In the genomic region with DNA sequence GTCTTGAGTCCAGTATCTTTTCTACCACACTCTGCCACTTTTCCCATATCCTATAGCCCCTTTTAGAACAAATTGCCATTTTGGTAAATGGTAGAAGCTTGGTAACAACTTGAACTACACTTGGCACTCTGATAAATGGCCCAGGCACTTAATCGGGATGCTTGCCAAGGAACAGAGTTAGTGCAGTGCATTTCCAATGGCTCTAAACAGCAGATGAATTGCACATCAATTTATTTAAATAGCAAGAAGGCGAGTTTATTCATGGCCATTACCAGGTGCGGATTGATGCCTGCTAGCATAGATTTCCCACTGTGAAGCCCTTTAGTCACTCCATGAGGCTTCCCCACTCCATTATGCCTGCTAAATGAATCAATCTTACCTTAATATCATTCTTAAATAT, we compare ENCODE assay signal across 17 cellular contexts.
A peak's percentile ranks its signal among the peaks of the same experiment; 100 is the strongest.
DNase-seq lines count a peak whose midpoint lies in the region; TF ChIP-seq lines count a peak whose summit lies in the region.
"Had no signal": no experiment of that assay in that cellular context is flagged by ENCODE, and none has a peak within 500 bp of the region (broad histone marks: within the 10 kb centered on the region; RNA-seq: fewer than 3 reads in every experiment).

No MANE protein-coding gene starts in this region.

- no peak overlapping the region for H3K4me3 ChIP-seq in BE2C (ENCODE audit: low read depth, low read length)
- H3K4me3 ChIP-seq: GM12878, GM23248, SJSA1, skin epidermis had no signal

- H3K4me1 ChIP-seq in BE2C = no peaks in the 10 kb centered on the region
- H3K4me1 ChIP-seq: SJSA1 had no signal

- CTCF ChIA-PET in HEK293T (lab: Yijun Ruan, JAX) = no interaction called here

- DNase-seq in HEK293T (ENCODE audit: extremely low spot score) (no peak), NCI-H1417 treated with DMSO at 0.1 percent for 48 hours (lab: John Stamatoyannopoulos, UW) (peak; percentile 99), NCI-H748 (lab: John Stamatoyannopoulos, UW; ENCODE audit: unreplicated experiment) (peak; percentile 95), medulla oblongata (ENCODE audit: extremely low spot score) (peak; percentile 33), AML-193 (lab: John Stamatoyannopoulos, UW) (no peak), iPS-NIHi7 (ENCODE audit: extremely low spot score) (no peak), BE2C (no peak)
- DNase-seq: activated CD4-positive, alpha-beta memory T cell treated with anti-CD3 and anti-CD28 coated beads, Interleukin-2, amount 10 ng/mL, durations not matched to agents 7 days and 5 days; activated CD4-positive, CD25-positive, alpha-beta regulatory T cell treated with anti-CD3 and anti-CD28 coated beads, Interleukin-2, amount 50 U/mL, for 72 hours; activated naive CD8-positive, alpha-beta T cell treated with anti-CD3 and anti-CD28 coated beads, Interleukin-2, amount 10 ng/mL, durations not matched to agents 7 days and 5 days; CD8-positive, alpha-beta T cell; GM23248; T-cell had no signal

- no peak for TF ChIP-seq CTCF in BE2C (IDR thresholded peaks at IDR 0.05; ENCODE audit: low read depth, low read length)

- peaks cover 29% of the 10 kb centered on the region for H3K27me3 ChIP-seq in BE2C
- H3K27me3 ChIP-seq: neutrophil, SJSA1 had no signal

- POLR2A ChIA-PET in HEK293T (lab: Yijun Ruan, JAX) = no interaction called here

- no peaks in the 10 kb centered on the region for H3K9me3 ChIP-seq in BE2C
- H3K9me3 ChIP-seq: neutrophil, SJSA1 had no signal

- H3K36me3 ChIP-seq in BE2C = no peaks in the 10 kb centered on the region
- H3K36me3 ChIP-seq: neutrophil, SJSA1 had no signal

TF ChIP-seq in HEK293T, 16 proteins besides CTCF, POLR2A, EP300 and RAD21:
- TF ChIP-seq ZNF384 (IDR thresholded peaks at IDR 0.05) = no peak
- TF ChIP-seq, protein P1, sequence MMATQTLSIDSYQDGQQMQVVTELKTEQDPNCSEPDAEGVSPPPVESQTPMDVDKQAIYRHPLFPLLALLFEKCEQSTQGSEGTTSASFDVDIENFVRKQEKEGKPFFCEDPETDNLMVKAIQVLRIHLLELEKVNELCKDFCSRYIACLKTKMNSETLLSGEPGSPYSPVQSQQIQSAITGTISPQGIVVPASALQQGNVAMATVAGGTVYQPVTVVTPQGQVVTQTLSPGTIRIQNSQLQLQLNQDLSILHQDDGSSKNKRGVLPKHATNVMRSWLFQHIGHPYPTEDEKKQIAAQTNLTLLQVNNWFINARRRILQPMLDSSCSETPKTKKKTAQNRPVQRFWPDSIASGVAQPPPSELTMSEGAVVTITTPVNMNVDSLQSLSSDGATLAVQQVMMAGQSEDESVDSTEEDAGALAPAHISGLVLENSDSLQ (IDR thresholded peaks at IDR 0.05) = peak; percentile 23; the same call in 1 of the 2 replicates
TF ChIP-seq in HEK293T: peak in this region for 1.

Comparison
In these comparisons a context has a peak if more than half of its experiments do, and no peak if none do; other contexts are left out.
1. DNase-seq: peak in NCI-H1417 treated with DMSO at 0.1 percent for 48 hours (single experiment), NCI-H748 (single experiment) and medulla oblongata (single experiment); none in HEK293T (single experiment), AML-193 (0 of 2), iPS-NIHi7 (single experiment) and BE2C (single experiment).